In the genomic region with DNA sequence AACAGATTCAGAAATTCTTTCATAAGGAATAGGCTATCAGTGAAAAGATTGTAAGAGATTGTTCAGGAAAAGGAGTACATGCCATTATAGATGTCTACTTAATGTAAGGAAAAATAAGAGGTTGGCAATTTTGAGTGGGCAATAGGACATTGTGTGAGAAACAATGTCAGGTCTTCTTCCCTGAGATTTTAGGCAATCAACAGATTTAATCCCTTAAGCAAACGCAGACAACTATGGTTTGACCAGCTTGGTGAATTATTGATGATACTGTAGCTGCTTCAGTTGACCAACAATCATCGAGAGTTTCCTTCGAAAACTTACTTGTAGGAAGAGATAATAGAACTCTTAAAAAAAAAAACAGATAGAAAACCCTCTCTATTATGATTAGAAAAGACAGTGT, we compare ENCODE assay signal across 27 cellular contexts. TPM values are rescaled to one million over a fixed set of nuclear protein-coding genes. Genes with fewer than 3 reads are reported as not detected.
"Had no signal": no experiment of that assay in that cellular context is flagged by ENCODE, and none has a peak within 500 bp of the region (broad histone marks: within the 10 kb centered on the region; RNA-seq: fewer than 3 reads in every experiment).

No MANE protein-coding gene starts in this region.

- H3K4me2 ChIP-seq: SK-N-SH had no signal

- H3K27ac ChIP-seq: Peyer's patch, SJSA1 had no signal

- H3K36me3 ChIP-seq: Peyer's patch, SJSA1 had no signal

- H3K27me3 ChIP-seq: Peyer's patch, SJSA1 had no signal

- DNase-seq: Karpas-422, MM.1S, NCI-H1048, NCI-H1092 treated with DMSO at 0.1 percent for 48 hours, NCI-H146, NCI-H1694, NCI-H187, NCI-H2171 treated with DMSO at 0.1 percent for 48 hours, NCI-H2227 treated with DMSO at 0.1 percent for 48 hours, NCI-H345, NCI-H446, NCI-H510A treated with DMSO at 0.1 percent for 48 hours, NCI-H524 treated with DMSO at 0.1 percent for 48 hours, NCI-H526 treated with DMSO at 0.1 percent for 48 hours, Peyer's patch, Right ventricle myocardium superior, RPMI8226, SHP77 treated with DMSO at 0.1 percent for 48 hours, SK-N-SH, SW 1271, T-helper 1 cell, T-helper 2 cell had no signal

- H3K4me3 ChIP-seq: Peyer's patch, SJSA1 had no signal

- H3K9ac ChIP-seq: SK-N-SH had no signal

- H3K4me1 ChIP-seq: Peyer's patch, SJSA1 had no signal

- H3K9me3 ChIP-seq: Peyer's patch, SJSA1, SK-N-SH had no signal

RNA-seq across cellular contexts. Expression of gene GPRC6A, which starts 8.1 kb away (rescaled TPM):
- total RNA-seq: LHCN-M2, MCF 10A, NCI-H460, OCI-LY7, Peyer's patch, Right ventricle myocardium superior, SJSA1 had no signal
- polyA plus RNA-seq: SK-N-SH had no signal

RNA-seq across cellular contexts. Expression of gene RFX6, which starts 40.1 kb away (rescaled TPM):
- total RNA-seq: LHCN-M2, MCF 10A, NCI-H460, OCI-LY7, Right ventricle myocardium superior, SJSA1 had no signal
- polyA plus RNA-seq: SK-N-SH had no signal
